ENCODE assay signal across 16 cellular contexts in the genomic region with DNA sequence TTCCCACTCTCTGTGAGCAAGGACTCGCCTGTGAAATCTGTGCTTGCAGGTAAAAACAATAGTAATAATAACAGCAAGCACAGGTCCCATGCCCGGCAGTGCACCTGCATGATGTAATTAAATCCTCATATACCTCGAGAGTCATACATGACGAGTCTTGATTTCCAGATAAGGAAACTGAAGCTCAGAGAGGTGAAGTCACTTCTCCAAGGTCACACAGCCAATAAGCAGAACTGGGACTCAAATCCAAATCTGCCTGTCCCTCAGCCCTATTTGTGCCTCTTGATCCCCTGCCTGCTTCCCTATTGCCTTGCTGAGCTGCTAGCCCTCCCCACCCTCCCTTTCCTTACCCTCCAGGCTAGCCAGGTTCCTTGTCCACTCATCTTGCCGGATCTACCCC. TPM values are rescaled to one million over a fixed set of nuclear protein-coding genes. Genes with fewer than 3 reads are reported as not detected.
DNase-seq lines count a peak whose midpoint lies in the region; ATAC-seq and TF ChIP-seq lines count a peak whose summit lies in the region.
"Had no signal": no experiment of that assay in that cellular context is flagged by ENCODE, and none has a peak within 500 bp of the region (broad histone marks: within the 10 kb centered on the region; RNA-seq: fewer than 3 reads in every experiment).

No MANE protein-coding gene starts in this region.

- no peak for TF ChIP-seq CTCF in osteoblast (IDR thresholded peaks at IDR 0.05; ENCODE audit: extremely low read depth, low read depth, low read length)

- no peaks in the 10 kb centered on the region for H3K27me3 Mint-ChIP-seq in activated CD4-positive, alpha-beta memory T cell treated with anti-CD3 and anti-CD28 coated beads for 36 hours
- no peaks in the 10 kb centered on the region for H3K27me3 Mint-ChIP-seq in activated CD4-positive, alpha-beta memory T cell treated with anti-CD3 and anti-CD28 coated beads, Interleukin-2, amount 10 ng/mL, durations not matched to agents 7 days and 5 days
- H3K27me3 Mint-ChIP-seq in CD8-positive, alpha-beta memory T cell: peaks cover 0 to 5% of the 10 kb centered on the region in 2 donors
- H3K27me3 Mint-ChIP-seq in activated CD8-positive, alpha-beta T cell treated with anti-CD3 and anti-CD28 coated beads, Interleukin-2, amount 10 ng/mL, durations not matched to agents 7 days and 5 days (ENCODE audit: low read depth): no peaks in the 10 kb centered on the region

- H2AFZ ChIP-seq in osteoblast (ENCODE audit: low read length): no peak overlapping the region

- no peaks in the 10 kb centered on the region for H3K4me1 ChIP-seq in CD8-positive, alpha-beta memory T cell (ENCODE audit: insufficient read depth, low read length)
- H3K4me1 ChIP-seq in osteoblast (ENCODE audit: insufficient read depth, low read length): no peaks in the 10 kb centered on the region

- H3K9me3 Mint-ChIP-seq in activated CD4-positive, alpha-beta memory T cell treated with anti-CD3 and anti-CD28 coated beads for 36 hours: no peaks in the 10 kb centered on the region
- no peaks in the 10 kb centered on the region for H3K9me3 Mint-ChIP-seq in activated CD4-positive, alpha-beta memory T cell treated with anti-CD3 and anti-CD28 coated beads, Interleukin-2, amount 10 ng/mL, durations not matched to agents 7 days and 5 days
- H3K9me3 Mint-ChIP-seq in CD8-positive, alpha-beta memory T cell: no peaks in the 10 kb centered on the region
- H3K9me3 Mint-ChIP-seq in activated CD8-positive, alpha-beta T cell treated with anti-CD3 and anti-CD28 coated beads, Interleukin-2, amount 10 ng/mL, durations not matched to agents 7 days and 5 days (ENCODE audit: insufficient read depth): no peaks in the 10 kb centered on the region

- H3K79me2 ChIP-seq in osteoblast (ENCODE audit: insufficient read depth, low read length): no peaks in the 10 kb centered on the region

- H3K4me3 Mint-ChIP-seq in activated CD4-positive, alpha-beta memory T cell treated with anti-CD3 and anti-CD28 coated beads for 36 hours: no peak overlapping the region
- H3K4me3 Mint-ChIP-seq in activated CD4-positive, alpha-beta memory T cell treated with anti-CD3 and anti-CD28 coated beads, Interleukin-2, amount 10 ng/mL, durations not matched to agents 7 days and 5 days: no peak overlapping the region
- H3K4me3 Mint-ChIP-seq in CD8-positive, alpha-beta memory T cell: no peak overlapping the region
- H3K4me3 Mint-ChIP-seq in activated CD8-positive, alpha-beta T cell treated with anti-CD3 and anti-CD28 coated beads, Interleukin-2, amount 10 ng/mL, durations not matched to agents 7 days and 5 days: no peak overlapping the region

- H3K4me3 ChIP-seq in CD8-positive, alpha-beta memory T cell (ENCODE audit: low read length): no peak overlapping the region
- no peak overlapping the region for H3K4me3 ChIP-seq in osteoblast (ENCODE audit: insufficient read depth, low read length)

- peak overlapping the region; percentile 68 for H3K27ac Mint-ChIP-seq in activated CD4-positive, alpha-beta memory T cell treated with anti-CD3 and anti-CD28 coated beads for 36 hours
- H3K27ac Mint-ChIP-seq in activated CD4-positive, alpha-beta memory T cell treated with anti-CD3 and anti-CD28 coated beads, Interleukin-2, amount 10 ng/mL, durations not matched to agents 7 days and 5 days: no peak overlapping the region
- peak overlapping the region in 7 of 8 donors; percentile 33 to 86 (median 78) for H3K27ac Mint-ChIP-seq in CD8-positive, alpha-beta memory T cell
- peak overlapping the region; percentile 57 for H3K27ac Mint-ChIP-seq in activated CD8-positive, alpha-beta T cell treated with anti-CD3 and anti-CD28 coated beads, Interleukin-2, amount 10 ng/mL, durations not matched to agents 7 days and 5 days

- POLR2A ChIA-PET in activated CD4-positive, alpha-beta memory T cell treated with anti-CD3 and anti-CD28 coated beads for 36 hours (lab: Charles Lee): no interaction called here
- POLR2A ChIA-PET in activated CD4-positive, alpha-beta memory T cell treated with anti-CD3 and anti-CD28 coated beads, Interleukin-2, amount 10 ng/mL, durations not matched to agents 7 days and 5 days (lab: Charles Lee): no interaction called here
- POLR2A ChIA-PET in CD8-positive, alpha-beta memory T cell (lab: Charles Lee): no interaction called here
- POLR2A ChIA-PET in activated CD8-positive, alpha-beta T cell treated with anti-CD3 and anti-CD28 coated beads, Interleukin-2, amount 10 ng/mL, durations not matched to agents 7 days and 5 days (lab: Charles Lee): no interaction called here

- intact Hi-C loops in activated CD4-positive, alpha-beta memory T cell treated with anti-CD3 and anti-CD28 coated beads for 36 hours (cut with micrococcal nuclease): no loop called here

- no peak for DNase-seq in activated CD4-positive, alpha-beta memory T cell treated with anti-CD3 and anti-CD28 coated beads for 36 hours
- DNase-seq in activated CD4-positive, alpha-beta memory T cell treated with anti-CD3 and anti-CD28 coated beads, Interleukin-2, amount 10 ng/mL, durations not matched to agents 7 days and 5 days: no peak
- DNase-seq in CD8-positive, alpha-beta memory T cell: no peak
- no peak for DNase-seq in activated CD8-positive, alpha-beta T cell treated with anti-CD3 and anti-CD28 coated beads, Interleukin-2, amount 10 ng/mL, durations not matched to agents 7 days and 5 days
- DNase-seq in osteoblast (ENCODE audit: insufficient read length, low spot score, missing footprints) (peak; percentile 27), NCI-H1417 treated with DMSO at 0.1 percent for 48 hours (lab: John Stamatoyannopoulos, UW) (no peak), NCI-H226 (no peak), NCI-H146 (lab: John Stamatoyannopoulos, UW) (no peak)
- DNase-seq: GF-D8, NCI-H1048, NCI-H1694 treated with DMSO at 0.1 percent for 48 hours, NCI-H446 treated with DMSO at 0.1 percent for 48 hours, NCI-H748 treated with DMSO at 0.1 percent for 48 hours, Right ventricle myocardium superior had no signal

- no peaks in the 10 kb centered on the region for H4K20me1 ChIP-seq in osteoblast (ENCODE audit: insufficient read depth, low read length)

- no peaks in the 10 kb centered on the region for H3K27me3 ChIP-seq in CD8-positive, alpha-beta memory T cell (ENCODE audit: insufficient read depth, low read length, poor library complexity, severe bottlenecking)
- no peaks in the 10 kb centered on the region for H3K27me3 ChIP-seq in osteoblast (ENCODE audit: insufficient read depth, low read length)

- peaks cover 57% of the 10 kb centered on the region for H3K36me3 Mint-ChIP-seq in activated CD4-positive, alpha-beta memory T cell treated with anti-CD3 and anti-CD28 coated beads for 36 hours
- peaks cover 73% of the 10 kb centered on the region for H3K36me3 Mint-ChIP-seq in activated CD4-positive, alpha-beta memory T cell treated with anti-CD3 and anti-CD28 coated beads, Interleukin-2, amount 10 ng/mL, durations not matched to agents 7 days and 5 days (ENCODE audit: low read depth)
- H3K36me3 Mint-ChIP-seq in CD8-positive, alpha-beta memory T cell: peaks cover 3 to 90% (median 15%) of the 10 kb centered on the region in 3 donors
- peaks cover 66% of the 10 kb centered on the region for H3K36me3 Mint-ChIP-seq in activated CD8-positive, alpha-beta T cell treated with anti-CD3 and anti-CD28 coated beads, Interleukin-2, amount 10 ng/mL, durations not matched to agents 7 days and 5 days (ENCODE audit: low read depth)

- peaks cover 28% of the 10 kb centered on the region for H3K4me1 Mint-ChIP-seq in activated CD4-positive, alpha-beta memory T cell treated with anti-CD3 and anti-CD28 coated beads for 36 hours (ENCODE audit: low read depth)
- no peaks in the 10 kb centered on the region for H3K4me1 Mint-ChIP-seq in activated CD4-positive, alpha-beta memory T cell treated with anti-CD3 and anti-CD28 coated beads, Interleukin-2, amount 10 ng/mL, durations not matched to agents 7 days and 5 days
- H3K4me1 Mint-ChIP-seq in CD8-positive, alpha-beta memory T cell: peaks cover 9 to 20% (median 20%) of the 10 kb centered on the region in 3 donors
- H3K4me1 Mint-ChIP-seq in activated CD8-positive, alpha-beta T cell treated with anti-CD3 and anti-CD28 coated beads, Interleukin-2, amount 10 ng/mL, durations not matched to agents 7 days and 5 days (ENCODE audit: low read depth): peaks cover 4% of the 10 kb centered on the region

- no peak overlapping the region for H3K27ac ChIP-seq in CD8-positive, alpha-beta memory T cell (ENCODE audit: low read depth, low read length)
- H3K27ac ChIP-seq in osteoblast (ENCODE audit: low read depth, low read length): no peak overlapping the region

- no peaks in the 10 kb centered on the region for H3K9me3 ChIP-seq in CD8-positive, alpha-beta memory T cell (ENCODE audit: low read length)
- H3K9me3 ChIP-seq in osteoblast (ENCODE audit: low read depth, low read length): no peaks in the 10 kb centered on the region

- CTCF ChIA-PET in activated CD4-positive, alpha-beta memory T cell treated with anti-CD3 and anti-CD28 coated beads for 36 hours (lab: Charles Lee): interaction anchor here (1.0 to 1.2 kb wide), 2 partner anchors 29 to 90 kb away, joined by 3 to 4 read pairs; no protein-coding TSS in a partner anchor
- CTCF ChIA-PET in activated CD4-positive, alpha-beta memory T cell treated with anti-CD3 and anti-CD28 coated beads, Interleukin-2, amount 10 ng/mL, durations not matched to agents 7 days and 5 days (lab: Charles Lee): no interaction called here
- CTCF ChIA-PET in CD8-positive, alpha-beta memory T cell (lab: Charles Lee): interaction anchor here (0.9 to 2.1 kb wide), 2 partner anchors 10 to 89 kb away, joined by 3 to 5 read pairs; no protein-coding TSS in a partner anchor
- CTCF ChIA-PET in activated CD8-positive, alpha-beta T cell treated with anti-CD3 and anti-CD28 coated beads, Interleukin-2, amount 10 ng/mL, durations not matched to agents 7 days and 5 days (lab: Charles Lee): no interaction called here

- no peak overlapping the region for H3K4me2 ChIP-seq in osteoblast (ENCODE audit: insufficient read depth, low read length)

- peaks cover 55% of the 10 kb centered on the region for H3K36me3 ChIP-seq in CD8-positive, alpha-beta memory T cell (ENCODE audit: insufficient read depth, low read length)
- H3K36me3 ChIP-seq in osteoblast (ENCODE audit: insufficient read depth, low read length): peaks cover 47% of the 10 kb centered on the region

- ATAC-seq in activated CD8-positive, alpha-beta T cell treated with anti-CD3 and anti-CD28 coated beads, Interleukin-2, amount 10 ng/mL, durations not matched to agents 7 days and 5 days: no peak
- ATAC-seq: HCT116, Panc1 had no signal

RNA-seq across cellular contexts. Expression of gene CPNE2, which starts 38.0 kb away (rescaled TPM):
- 1 to 10 TPM; 7.3 to 8.1 TPM for total RNA-seq in activated CD4-positive, alpha-beta memory T cell treated with anti-CD3 and anti-CD28 coated beads for 36 hours
- 1 to 10 TPM; 4.6 to 4.8 TPM for total RNA-seq in activated CD4-positive, alpha-beta memory T cell treated with anti-CD3 and anti-CD28 coated beads, Interleukin-2, amount 10 ng/mL, durations not matched to agents 7 days and 5 days
- total RNA-seq in CD8-positive, alpha-beta memory T cell: 1 to 10 TPM; 9.4 TPM
- polyA plus RNA-seq in CD8-positive, alpha-beta memory T cell: 90.4 TPM
- total RNA-seq in activated CD8-positive, alpha-beta T cell treated with anti-CD3 and anti-CD28 coated beads, Interleukin-2, amount 10 ng/mL, durations not matched to agents 7 days and 5 days: 10 to 100 TPM; 11.3 to 12.5 TPM
- 11.6 and 15.3 TPM in 2 replicates for total RNA-seq in osteoblast

Comparison
In these comparisons a context has a peak if more than half of its experiments do, and no peak if none do; other contexts are left out.
1. CTCF ChIA-PET loops: an anchor here in activated CD4-positive, alpha-beta memory T cell treated with anti-CD3 and anti-CD28 coated beads for 36 hours (1.0 to 1.2 kb wide) and CD8-positive, alpha-beta memory T cell (0.9 to 2.1 kb wide); none called in activated CD4-positive, alpha-beta memory T cell treated with anti-CD3 and anti-CD28 coated beads, Interleukin-2, amount 10 ng/mL, durations not matched to agents 7 days and 5 days and activated CD8-positive, alpha-beta T cell treated with anti-CD3 and anti-CD28 coated beads, Interleukin-2, amount 10 ng/mL, durations not matched to agents 7 days and 5 days.